In genomic region chr22:34914871-34915270, GRCh38 we compare ENCODE assay signal across 18 cellular contexts.
A peak's percentile ranks its signal among the peaks of the same experiment; 100 is the strongest.
DNase-seq lines count a peak whose midpoint lies in the region; ATAC-seq and TF ChIP-seq lines count a peak whose summit lies in the region.
"Had no signal": no experiment of that assay in that cellular context is flagged by ENCODE, and none has a peak within 500 bp of the region (broad histone marks: within the 10 kb centered on the region; RNA-seq: fewer than 3 reads in every experiment).

No MANE protein-coding gene starts in this region.

- no peaks in the 10 kb centered on the region for H3K27me3 ChIP-seq in cardiac muscle cell
- H3K27me3 ChIP-seq in left ventricle myocardium inferior (ENCODE audit: low read depth): peaks cover 54% of the 10 kb centered on the region
- peaks cover 4% of the 10 kb centered on the region for H3K27me3 ChIP-seq in CD4-positive, alpha-beta T cell (ENCODE audit: control insufficient read depth, insufficient read depth, low read length)

- CTCF ChIA-PET in GM10248 (lab: Yijun Ruan, JAX): interaction anchor here (1.6 to 2.0 kb wide), 2 partner anchors 10 to 52 kb away, joined by 4 to 5 read pairs; no protein-coding TSS in a partner anchor
- CTCF ChIA-PET in CD4-positive, alpha-beta T cell (lab: Charles Lee): interaction anchor here (0.5 kb wide), 1 partner anchor 250 kb away, joined by 3 read pairs; no protein-coding TSS in a partner anchor

- H3K27ac Mint-ChIP-seq in mesothelial cell of epicardium: peak overlapping the region; percentile 76
- H3K27ac Mint-ChIP-seq in CD4-positive, alpha-beta T cell: no peak overlapping the region
- H3K27ac Mint-ChIP-seq: CD14-positive monocyte had no signal

- H3K4me1 ChIP-seq in cardiac muscle cell (ENCODE audit: low read depth) (peaks cover 6% of the 10 kb centered on the region), left ventricle myocardium inferior (no peaks in the 10 kb centered on the region)

- ATAC-seq in CD4-positive, alpha-beta T cell (ENCODE audit: poor library complexity): no peak
- ATAC-seq: K562, Panc1, Right ventricle myocardium inferior had no signal

- DNase-seq in cardiac muscle cell (ENCODE audit: low read depth in 1 of 2, low spot score in 1 of 2): peak in 1 of 2 donors; percentile 45
- no peak for DNase-seq in left ventricle myocardium inferior
- DNase-seq in astrocyte of the hippocampus (ENCODE audit: low read depth, low spot score): peak; percentile 4
- DNase-seq in mesothelial cell of epicardium (ENCODE audit: low spot score in 2 of 2, unreplicated experiment in 2 of 2): no peak
- DNase-seq in GM10266 (ENCODE audit: extremely low spot score): no peak
- no peak for DNase-seq in stimulated activated CD8-positive, alpha-beta memory T cell treated with anti-CD3 and anti-CD28 coated beads, Interleukin-4, amount 100 ng/mL, for 48 hours
- DNase-seq in GM10248 (ENCODE audit: extremely low spot score): no peak
- no peak for DNase-seq in CD4-positive, alpha-beta T cell
- DNase-seq: 8988T, DMS53, NCI-H1092, NCI-H1694, NCI-H446 treated with DMSO at 0.1 percent for 48 hours, NCI-H774 had no signal

- peaks cover 18% of the 10 kb centered on the region for H3K4me1 Mint-ChIP-seq in mesothelial cell of epicardium
- H3K4me1 Mint-ChIP-seq in CD4-positive, alpha-beta T cell (ENCODE audit: low read depth): no peaks in the 10 kb centered on the region
- H3K4me1 Mint-ChIP-seq: CD14-positive monocyte had no signal

- H3K27ac ChIP-seq in cardiac muscle cell (peak overlapping the region; percentile 4), left ventricle myocardium inferior (replicated peaks) (no peak overlapping the region)
- H3K27ac ChIP-seq in CD4-positive, alpha-beta T cell (ENCODE audit: low read depth, low read length): no peak overlapping the region

- H3K4me3 Mint-ChIP-seq in mesothelial cell of epicardium: no peak overlapping the region
- no peak overlapping the region for H3K4me3 Mint-ChIP-seq in CD4-positive, alpha-beta T cell
- H3K4me3 Mint-ChIP-seq: CD14-positive monocyte had no signal

- H3K36me3 Mint-ChIP-seq in mesothelial cell of epicardium: no peaks in the 10 kb centered on the region
- H3K36me3 Mint-ChIP-seq in CD4-positive, alpha-beta T cell (ENCODE audit: low read depth): no peaks in the 10 kb centered on the region
- H3K36me3 Mint-ChIP-seq: CD14-positive monocyte had no signal

- H3K36me3 ChIP-seq in cardiac muscle cell (no peaks in the 10 kb centered on the region), left ventricle myocardium inferior (no peaks in the 10 kb centered on the region)

- no peaks in the 10 kb centered on the region for H3K9me3 ChIP-seq in cardiac muscle cell (ENCODE audit: low read depth)
- no peaks in the 10 kb centered on the region for H3K9me3 ChIP-seq in left ventricle myocardium inferior (replicated peaks)
- no peaks in the 10 kb centered on the region for H3K9me3 ChIP-seq in CD4-positive, alpha-beta T cell (ENCODE audit: control insufficient read depth, low read length)

- POLR2A ChIA-PET in GM10248 (lab: Yijun Ruan, JAX): no interaction called here
- POLR2A ChIA-PET in CD4-positive, alpha-beta T cell (lab: Charles Lee): no interaction called here

- no peak overlapping the region for H3K4me3 ChIP-seq in cardiac muscle cell
- H3K4me3 ChIP-seq in left ventricle myocardium inferior: no peak overlapping the region
- H3K4me3 ChIP-seq: K562 had no signal

- H3K27me3 Mint-ChIP-seq in mesothelial cell of epicardium (ENCODE audit: low read depth): no peaks in the 10 kb centered on the region
- peaks cover 12% of the 10 kb centered on the region for H3K27me3 Mint-ChIP-seq in CD4-positive, alpha-beta T cell

- intact Hi-C loops in left ventricle myocardium inferior (cut with micrococcal nuclease): no loop called here
- intact Hi-C loops in CD4-positive, alpha-beta T cell (cut with DNase I, micrococcal nuclease): no loop called here

- no peak for TF ChIP-seq CTCF in cardiac muscle cell (IDR thresholded peaks at IDR 0.05; ENCODE audit: low read depth, low read length)
- TF ChIP-seq CTCF in left ventricle myocardium inferior (IDR thresholded peaks at IDR 0.05; ENCODE audit: borderline replicate concordance): no peak
- TF ChIP-seq CTCF in mesothelial cell of epicardium (IDR thresholded peaks at IDR 0.05; ENCODE audit: unreplicated experiment): no peak
- TF ChIP-seq CTCF in GM10266 (IDR thresholded peaks at IDR 0.05; ENCODE audit: control insufficient read depth, insufficient read depth, low read depth, missing control alignments): no peak
- TF ChIP-seq CTCF in GM10248 (IDR thresholded peaks at IDR 0.05; ENCODE audit: control extremely low read depth, extremely low read depth, low read depth, missing control alignments): no peak
- TF ChIP-seq CTCF in CD4-positive, alpha-beta T cell (IDR thresholded peaks at IDR 0.05): no peak

- peaks cover 3% of the 10 kb centered on the region for H3K9me3 Mint-ChIP-seq in mesothelial cell of epicardium
- no peaks in the 10 kb centered on the region for H3K9me3 Mint-ChIP-seq in CD4-positive, alpha-beta T cell
